20 cellular contexts compared by ENCODE assay signal in the genomic region with DNA sequence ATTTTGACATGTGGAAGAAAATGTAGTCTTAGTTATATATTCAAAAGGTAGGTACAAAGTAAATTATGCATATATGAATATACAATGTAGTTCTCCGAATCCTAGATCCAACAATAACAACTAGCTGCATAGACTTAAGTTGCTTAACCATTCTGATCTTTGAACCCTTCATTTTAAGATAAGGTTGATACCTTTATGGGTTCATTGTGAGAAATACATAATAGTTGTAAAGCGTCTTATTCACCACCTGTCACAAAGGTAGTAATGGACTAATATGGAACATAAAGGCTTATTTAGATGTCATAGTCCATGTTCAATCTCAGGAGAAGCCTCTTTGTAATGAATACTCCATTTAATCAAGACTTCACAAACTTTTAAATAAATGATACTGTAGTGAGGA.
DNase-seq lines count a peak whose midpoint lies in the region; ATAC-seq, FAIRE-seq and TF ChIP-seq lines count a peak whose summit lies in the region.
"Had no signal": no experiment of that assay in that cellular context is flagged by ENCODE, and none has a peak within 500 bp of the region (broad histone marks: within the 10 kb centered on the region; RNA-seq: fewer than 3 reads in every experiment).

No MANE protein-coding gene starts in this region.

- TF ChIP-seq EP300 in stomach (IDR thresholded peaks at IDR 0.05), result no peak

- no peaks in the 10 kb centered on the region for H3K36me3 ChIP-seq in small intestine (ENCODE audit: control insufficient read depth in 2 of 2, insufficient read depth in 2 of 2, low read length in 2 of 2)
- H3K36me3 ChIP-seq in stomach, result no peaks in the 10 kb centered on the region
- H3K36me3 ChIP-seq: BLaER1 treated with 17β-estradiol and CSF1 and Interleukin-3, amounts not matched to agents 10 nM and 100 nM had no signal

- H3K4me1 ChIP-seq in small intestine (ENCODE audit: control insufficient read depth in 2 of 2, insufficient read depth in 1 of 2, low read depth in 1 of 2, low read length in 1 of 2) (no peaks in the 10 kb centered on the region), stomach (peaks cover 0 to 11% (median 3%) of the 10 kb centered on the region in 4 donors)
- H3K4me1 ChIP-seq: A549; BLaER1 treated with 17β-estradiol and CSF1 and Interleukin-3, amounts not matched to agents 10 nM and 100 nM; Caco-2 had no signal

- H3K27me3 ChIP-seq in small intestine (ENCODE audit: control insufficient read depth in 2 of 2, insufficient read depth in 2 of 2, low read length in 2 of 2) (no peaks in the 10 kb centered on the region), stomach (no peaks in the 10 kb centered on the region)
- H3K27me3 ChIP-seq: BLaER1 treated with 17β-estradiol and CSF1 and Interleukin-3, amounts not matched to agents 10 nM and 100 nM had no signal

- FAIRE-seq in colon (lab: Jason Lieb, UNC) (peak; percentile 85), small intestine (lab: Jason Lieb, UNC) (peak; percentile 88)
- FAIRE-seq: A549, D721Med, G401.6, GM12891, GM19239 had no signal

- no peak overlapping the region for H3K27ac ChIP-seq in small intestine (ENCODE audit: low read depth in 1 of 2, low read length in 1 of 2)
- H3K27ac ChIP-seq in stomach, result no peak overlapping the region
- H3K27ac ChIP-seq: 22Rv1; A549; BLaER1 treated with 17β-estradiol and CSF1 and Interleukin-3, amounts not matched to agents 10 nM and 100 nM; C4-2B had no signal

- ATAC-seq in left colon, result peak; percentile 96
- ATAC-seq: A549; CD8-positive, alpha-beta T cell had no signal

- no peak for TF ChIP-seq POLR2A in stomach (IDR thresholded peaks at IDR 0.05)

- intact Hi-C loops in left colon (cut with DNase I, micrococcal nuclease), result no loop called here
- intact Hi-C loops in stomach (cut with DNase I; ENCODE audit: low total_unique reads), result no loop called here

- H3K4me3 ChIP-seq in small intestine (ENCODE audit: low read depth in 1 of 2, low read length in 2 of 2), result no peak overlapping the region
- no peak overlapping the region for H3K4me3 ChIP-seq in stomach
- H3K4me3 ChIP-seq: A549; BLaER1 treated with 17β-estradiol and CSF1 and Interleukin-3, amounts not matched to agents 10 nM and 100 nM had no signal

- WGBS in small intestine, 3 donors, result 30 to 69% (median 48%) methylated on average over 2 of the region's 2 CpGs
- 81 to 97% (median 92%) methylated on average over 2 of the region's 2 CpGs for WGBS in stomach, 5 donors

- TF ChIP-seq CTCF in stomach (IDR thresholded peaks at IDR 0.05), result no peak

- no peaks in the 10 kb centered on the region for H3K9me3 ChIP-seq in small intestine (ENCODE audit: control insufficient read depth, low read depth)
- H3K9me3 ChIP-seq in stomach, result no peaks in the 10 kb centered on the region
- H3K9me3 ChIP-seq: A549; BLaER1 treated with 17β-estradiol and CSF1 and Interleukin-3, amounts not matched to agents 10 nM and 100 nM; Caco-2 had no signal

- no peak for DNase-seq in left colon
- DNase-seq in small intestine, result peak; percentile 88
- no peak for DNase-seq in stomach
- DNase-seq in activated CD4-positive, alpha-beta T cell treated with anti-CD3 and anti-CD28 coated beads for 48 hours, result no peak
- DNase-seq: AML-193; Caco-2; Calu3; CD4-positive, alpha-beta T cell; CD8-positive, alpha-beta T cell; DMS79 treated with DMSO at 0.1 percent for 48 hours; GF-D8 had no signal
